In the genomic region with DNA sequence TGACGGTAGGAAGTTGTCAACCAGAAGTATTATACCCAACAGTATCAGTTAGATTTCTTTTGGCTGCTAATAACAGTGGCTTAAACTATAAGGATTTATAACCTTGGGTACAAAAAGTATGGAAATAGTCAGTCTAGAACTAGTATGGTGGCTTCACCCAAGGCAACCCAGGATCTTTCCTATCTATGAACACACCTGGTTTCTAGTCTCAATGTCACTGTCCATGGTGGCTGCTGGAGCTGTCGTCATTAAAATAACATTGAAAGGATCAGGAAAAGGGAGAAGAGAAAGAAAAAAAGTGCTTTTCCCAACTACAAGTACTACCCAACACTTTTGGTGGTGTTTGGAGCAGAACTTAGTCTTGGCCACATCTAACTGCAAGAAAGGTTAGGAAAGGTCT, we compare ENCODE assay signal across 1 cellular context.
TF ChIP-seq lines count a peak whose summit lies in the region.

No MANE protein-coding gene starts in this region.

TF ChIP-seq in HCT116, 20 proteins besides CTCF, POLR2A, EP300 and RAD21 (continued from another document):
- TF ChIP-seq, protein P1, sequence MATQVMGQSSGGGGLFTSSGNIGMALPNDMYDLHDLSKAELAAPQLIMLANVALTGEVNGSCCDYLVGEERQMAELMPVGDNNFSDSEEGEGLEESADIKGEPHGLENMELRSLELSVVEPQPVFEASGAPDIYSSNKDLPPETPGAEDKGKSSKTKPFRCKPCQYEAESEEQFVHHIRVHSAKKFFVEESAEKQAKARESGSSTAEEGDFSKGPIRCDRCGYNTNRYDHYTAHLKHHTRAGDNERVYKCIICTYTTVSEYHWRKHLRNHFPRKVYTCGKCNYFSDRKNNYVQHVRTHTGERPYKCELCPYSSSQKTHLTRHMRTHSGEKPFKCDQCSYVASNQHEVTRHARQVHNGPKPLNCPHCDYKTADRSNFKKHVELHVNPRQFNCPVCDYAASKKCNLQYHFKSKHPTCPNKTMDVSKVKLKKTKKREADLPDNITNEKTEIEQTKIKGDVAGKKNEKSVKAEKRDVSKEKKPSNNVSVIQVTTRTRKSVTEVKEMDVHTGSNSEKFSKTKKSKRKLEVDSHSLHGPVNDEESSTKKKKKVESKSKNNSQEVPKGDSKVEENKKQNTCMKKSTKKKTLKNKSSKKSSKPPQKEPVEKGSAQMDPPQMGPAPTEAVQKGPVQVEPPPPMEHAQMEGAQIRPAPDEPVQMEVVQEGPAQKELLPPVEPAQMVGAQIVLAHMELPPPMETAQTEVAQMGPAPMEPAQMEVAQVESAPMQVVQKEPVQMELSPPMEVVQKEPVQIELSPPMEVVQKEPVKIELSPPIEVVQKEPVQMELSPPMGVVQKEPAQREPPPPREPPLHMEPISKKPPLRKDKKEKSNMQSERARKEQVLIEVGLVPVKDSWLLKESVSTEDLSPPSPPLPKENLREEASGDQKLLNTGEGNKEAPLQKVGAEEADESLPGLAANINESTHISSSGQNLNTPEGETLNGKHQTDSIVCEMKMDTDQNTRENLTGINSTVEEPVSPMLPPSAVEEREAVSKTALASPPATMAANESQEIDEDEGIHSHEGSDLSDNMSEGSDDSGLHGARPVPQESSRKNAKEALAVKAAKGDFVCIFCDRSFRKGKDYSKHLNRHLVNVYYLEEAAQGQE (IDR thresholded peaks at IDR 0.05; ENCODE audit: low read depth) = peak; percentile 36
